In the genomic region with DNA sequence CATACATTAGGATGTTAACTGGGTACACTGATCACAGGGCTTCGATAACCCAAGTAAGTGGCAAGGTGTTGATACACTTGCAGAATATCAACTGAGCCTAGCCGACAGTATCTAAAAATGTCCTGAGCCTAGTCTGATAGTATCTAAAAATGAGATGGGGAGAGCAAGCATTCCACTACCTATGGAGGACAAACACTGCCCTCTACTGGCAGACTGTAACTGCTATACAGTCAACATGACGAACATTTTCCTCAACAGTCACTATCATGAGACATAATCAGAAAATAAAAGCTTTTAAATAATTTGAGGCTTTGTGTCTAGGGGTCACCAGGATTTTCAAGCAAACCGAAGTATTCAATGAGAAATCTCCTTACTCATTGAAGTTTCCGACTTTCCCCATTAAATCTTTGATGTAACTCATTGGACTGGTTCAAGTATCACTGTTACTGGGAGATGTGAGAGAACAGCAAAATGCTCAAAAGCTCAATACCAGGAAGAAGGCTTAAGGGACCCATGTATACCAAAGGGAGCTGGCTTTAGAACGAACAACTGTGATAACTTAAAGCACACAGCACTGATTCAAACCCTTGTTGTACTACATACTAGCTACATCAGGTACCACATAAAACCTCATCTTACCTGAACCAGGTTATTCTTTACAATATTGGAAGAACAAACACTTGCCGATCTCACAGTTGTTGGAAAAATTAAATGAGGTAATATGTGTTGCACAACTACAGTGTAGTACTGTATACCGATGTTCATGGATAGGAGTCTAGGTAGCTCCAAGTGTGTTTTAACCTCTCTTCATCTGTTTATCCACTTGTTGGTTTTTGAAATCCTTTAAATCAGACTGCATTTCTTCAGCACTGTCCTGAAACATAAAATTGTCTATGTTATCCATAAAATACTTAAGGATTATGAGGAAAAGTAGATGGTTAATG, we compare ENCODE assay signal across 8 cellular contexts. TPM values are rescaled to one million over a fixed set of nuclear protein-coding genes. Genes with fewer than 3 reads are reported as not detected.
A peak's percentile ranks its signal among the peaks of the same experiment; 100 is the strongest.
DNase-seq lines count a peak whose midpoint lies in the region; ATAC-seq, FAIRE-seq and TF ChIP-seq lines count a peak whose summit lies in the region.

No MANE protein-coding gene starts in this region.

- H3K4me3 ChIP-seq in MG63 (no peak overlapping the region), RWPE2 (ENCODE audit: severe bottlenecking) (no peak overlapping the region), cardiac muscle cell (no peak overlapping the region), psoas muscle (no peak overlapping the region)

- H3K4me1 Mint-ChIP-seq in activated naive CD8-positive, alpha-beta T cell treated with anti-CD3 and anti-CD28 coated beads for 36 hours, result peaks cover 22% of the 10 kb centered on the region

- 40 to 43% (median 42%) methylated on average over 8 of the region's 8 CpGs for WGBS in psoas muscle, 3 donors

- H3K36me3 ChIP-seq in MG63 (peaks cover 84% of the 10 kb centered on the region), RWPE2 (ENCODE audit: low read depth) (peaks cover 62% of the 10 kb centered on the region), cardiac muscle cell (peaks cover 15% of the 10 kb centered on the region), psoas muscle (ENCODE audit: insufficient read depth in 1 of 2, low read depth in 1 of 2) (peaks cover 0 to 28% of the 10 kb centered on the region in 2 donors)

- TF ChIP-seq CTCF in RWPE2 (IDR thresholded peaks at IDR 0.05; ENCODE audit: poor library complexity, severe bottlenecking) (peak; percentile 92), cardiac muscle cell (IDR thresholded peaks at IDR 0.05; ENCODE audit: low read depth, low read length) (peak; percentile 86), psoas muscle (IDR thresholded peaks at IDR 0.05) (peak; percentile 87)

- no peaks in the 10 kb centered on the region for H3K9me3 ChIP-seq in MG63
- H3K9me3 ChIP-seq in RWPE2 (ENCODE audit: severe bottlenecking), result no peaks in the 10 kb centered on the region
- no peaks in the 10 kb centered on the region for H3K9me3 ChIP-seq in cardiac muscle cell (ENCODE audit: low read depth)
- no peaks in the 10 kb centered on the region for H3K9me3 ChIP-seq in psoas muscle

- no peaks in the 10 kb centered on the region for H3K9me3 Mint-ChIP-seq in activated naive CD8-positive, alpha-beta T cell treated with anti-CD3 and anti-CD28 coated beads for 36 hours

- FAIRE-seq in GM12892 (lab: Jason Lieb, UNC), result peak; percentile 73

- H3K27me3 Mint-ChIP-seq in activated naive CD8-positive, alpha-beta T cell treated with anti-CD3 and anti-CD28 coated beads for 36 hours, result no peaks in the 10 kb centered on the region

- no peak overlapping the region for H3K27ac ChIP-seq in RWPE2 (ENCODE audit: poor library complexity, severe bottlenecking)
- H3K27ac ChIP-seq in cardiac muscle cell, result peak overlapping the region; percentile 40
- H3K27ac ChIP-seq in psoas muscle, result peak overlapping the region; percentile 44

- DNase-seq in A172 (ENCODE audit: low spot score), result peak; percentile 86
- DNase-seq in GM12892 (ENCODE audit: insufficient read length), result no peak
- peak; percentile 27 for DNase-seq in MG63
- no peak for DNase-seq in RWPE2 (ENCODE audit: low spot score)
- DNase-seq in activated naive CD8-positive, alpha-beta T cell treated with anti-CD3 and anti-CD28 coated beads for 36 hours, result peak; percentile 46
- DNase-seq in cardiac muscle cell (ENCODE audit: low read depth in 1 of 2, low spot score in 1 of 2), result peak; percentile 89 to 91
- no peak for DNase-seq in psoas muscle

- no peaks in the 10 kb centered on the region for H3K27me3 ChIP-seq in MG63
- H3K27me3 ChIP-seq in RWPE2 (ENCODE audit: insufficient read depth, poor library complexity, severe bottlenecking), result no peaks in the 10 kb centered on the region
- H3K27me3 ChIP-seq in cardiac muscle cell, result no peaks in the 10 kb centered on the region
- H3K27me3 ChIP-seq in psoas muscle (ENCODE audit: insufficient read depth in 3 of 3, low read length in 2 of 3), result no peaks in the 10 kb centered on the region

- H3K36me3 Mint-ChIP-seq in activated naive CD8-positive, alpha-beta T cell treated with anti-CD3 and anti-CD28 coated beads for 36 hours, result peaks cover 15% of the 10 kb centered on the region

- no peak overlapping the region for H3K4me3 Mint-ChIP-seq in activated naive CD8-positive, alpha-beta T cell treated with anti-CD3 and anti-CD28 coated beads for 36 hours

- peak; percentile 81 for ATAC-seq in RWPE2 (ENCODE audit: low read depth)
- ATAC-seq in psoas muscle, result peak; percentile 79 to 87 (median 82)
- ATAC-seq in HG03025 (IDR thresholded peaks at IDR 0.05; ENCODE audit: low FRiP score, unreplicated experiment), result no peak

- H3K4me1 ChIP-seq in RWPE2 (ENCODE audit: insufficient read depth, poor library complexity, severe bottlenecking) (no peaks in the 10 kb centered on the region), cardiac muscle cell (ENCODE audit: low read depth) (peaks cover 6% of the 10 kb centered on the region), psoas muscle (peaks cover 4% of the 10 kb centered on the region)

- H3K27ac Mint-ChIP-seq in activated naive CD8-positive, alpha-beta T cell treated with anti-CD3 and anti-CD28 coated beads for 36 hours, result peak overlapping the region; percentile 39

- no peak for TF ChIP-seq POLR2A in GM12892 (IDR thresholded peaks at IDR 0.05; ENCODE audit: low read depth, low read length)

- intact Hi-C loops in psoas muscle (cut with DNase I), result loop anchor here (1.0 to 5.0 kb wide), 4 partner anchors 52 to 123 kb away; no protein-coding TSS in a partner anchor

RNA-seq across cellular contexts. Expression of gene SLC45A3, which starts 31.1 kb away (rescaled TPM):
- 11.1 and 13.0 TPM in 2 replicates for total RNA-seq in A172 (2014; rRNA removed; shearing (Covaris generic))
- polyA plus RNA-seq in GM12892 (2012; ENCODE audit: missing spikeins), result 3.7 TPM
- 1.7 and 3.2 TPM in 2 replicates for total RNA-seq in MG63 (2014; rRNA removed; shearing (Covaris generic); ENCODE audit: low replicate concordance)
- total RNA-seq in activated naive CD8-positive, alpha-beta T cell treated with anti-CD3 and anti-CD28 coated beads for 36 hours, result under 1 TPM; 0.44 to 0.45 TPM
- 4.9 and 10.4 TPM in 2 replicates for total RNA-seq in cardiac muscle cell
- 3.8 and 7.8 TPM in 2 replicates for polyA plus RNA-seq in cardiac muscle cell
- 1 to 10 TPM in 1 of 4 donors, under 1 TPM in 3; 0.32 to 2.7 (median 0.51) TPM for total RNA-seq in psoas muscle
- polyA plus RNA-seq in psoas muscle, result under 1 TPM; 0.15 to 0.95 (median 0.16) TPM

RNA-seq across cellular contexts. Expression of gene NUCKS1, which starts 38.6 kb away (rescaled TPM):
- 323 and 355 TPM in 2 replicates for total RNA-seq in A172 (2014; rRNA removed; shearing (Covaris generic))
- polyA plus RNA-seq in GM12892 (2012; ENCODE audit: missing spikeins), result 56.8 TPM
- 228 and 336 TPM in 2 replicates for total RNA-seq in MG63 (2014; rRNA removed; shearing (Covaris generic); ENCODE audit: low replicate concordance)
- 100 to 1,000 TPM; 174 TPM for total RNA-seq in activated naive CD8-positive, alpha-beta T cell treated with anti-CD3 and anti-CD28 coated beads for 36 hours
- total RNA-seq in cardiac muscle cell (100 and 175 TPM in 2 replicates), psoas muscle (100 to 1,000 TPM; 140 to 174 (median 151) TPM)
- polyA plus RNA-seq in cardiac muscle cell (47.0 and 80.9 TPM in 2 replicates), psoas muscle (10 to 100 TPM; 28.3 to 53.2 (median 35.3) TPM)

Comparison
In these comparisons a context has a peak if more than half of its experiments do, and no peak if none do; other contexts are left out.
1. DNase-seq: peak in A172 (single experiment), MG63 (single experiment), activated naive CD8-positive, alpha-beta T cell treated with anti-CD3 and anti-CD28 coated beads for 36 hours (single experiment) and cardiac muscle cell (2 of 2); none in GM12892 (single experiment), RWPE2 (single experiment) and psoas muscle (0 of 2).
2. Peak in every context shown above with its lines, with median percentiles within 50 percentile points of each other: CTCF ChIP-seq.